ENCODE assay signal across 18 cellular contexts in the genomic region with DNA sequence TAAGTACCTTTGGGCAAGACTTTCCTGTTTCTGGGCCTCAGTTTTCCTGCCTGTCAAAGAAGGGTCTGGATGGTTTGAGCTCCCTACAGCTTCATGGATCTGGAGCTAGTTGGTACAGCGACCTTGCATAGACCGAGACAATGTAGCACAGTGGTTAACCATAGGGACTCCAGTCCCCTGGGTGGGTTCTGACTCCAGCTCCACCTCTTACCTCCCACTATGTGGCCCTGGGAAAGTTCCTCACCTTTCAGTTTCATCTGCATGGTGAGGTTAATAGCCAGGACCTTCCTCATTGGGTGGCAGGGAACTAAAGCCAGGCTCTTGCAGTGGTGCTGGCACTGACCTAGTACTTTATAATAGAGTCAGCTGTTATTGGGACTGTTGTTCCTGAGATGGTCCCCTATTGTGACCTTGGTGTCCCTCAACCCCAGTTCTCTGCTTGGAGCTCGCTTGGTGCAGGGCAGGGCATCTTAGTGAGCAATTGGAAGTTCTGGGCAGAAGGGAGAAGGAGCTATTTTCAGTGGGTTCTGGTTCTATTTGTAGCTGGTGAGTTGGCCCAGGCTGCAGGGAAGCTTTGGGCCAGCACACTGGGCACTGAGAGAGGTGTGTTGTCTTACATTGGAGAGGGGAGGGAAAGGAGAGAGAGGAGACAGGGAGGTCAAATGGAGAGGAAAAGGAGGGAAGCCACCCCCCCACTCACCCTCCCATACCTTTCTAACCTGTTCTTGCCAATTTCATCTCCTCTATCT. TPM values are rescaled to one million over a fixed set of nuclear protein-coding genes. Genes with fewer than 3 reads are reported as not detected.
DNase-seq lines count a peak whose midpoint lies in the region; ATAC-seq and TF ChIP-seq lines count a peak whose summit lies in the region.
"Had no signal": no experiment of that assay in that cellular context is flagged by ENCODE, and none has a peak within 500 bp of the region (broad histone marks: within the 10 kb centered on the region; RNA-seq: fewer than 3 reads in every experiment).

No MANE protein-coding gene starts in this region.

- H3K4me2 ChIP-seq in BLaER1 (peak overlapping the region; percentile 59), GM23248 (ENCODE audit: unreplicated experiment) (no peak overlapping the region)

- H3K9me3 ChIP-seq in BLaER1 (no peaks in the 10 kb centered on the region), HUES48 (ENCODE audit: control insufficient read depth, insufficient read depth, low read length) (no peaks in the 10 kb centered on the region), GM23248 (ENCODE audit: low read depth) (no peaks in the 10 kb centered on the region)
- H3K9me3 ChIP-seq: gastroesophageal sphincter, ovary, Peyer's patch, vagina had no signal

- no peak overlapping the region for H3K9ac ChIP-seq in BLaER1
- no peak overlapping the region for H3K9ac ChIP-seq in HUES48 (ENCODE audit: low read depth, low read length)
- no peak overlapping the region for H3K9ac ChIP-seq in GM23248

- no peaks in the 10 kb centered on the region for H3K27me3 ChIP-seq in BLaER1
- no peaks in the 10 kb centered on the region for H3K27me3 ChIP-seq in HUES48 (ENCODE audit: control insufficient read depth, insufficient read depth, low read length)
- 0 out of 2 replicates have a peak, but pooled peaks cover 8% of the 10 kb centered on the region for H3K27me3 ChIP-seq in GM23248 (replicated peaks; ENCODE audit: insufficient read depth)
- H3K27me3 ChIP-seq: ovary, Peyer's patch, vagina had no signal

- 89 to 90% methylated on average over 3 of the region's 3 CpGs for WGBS in GM23248 (ENCODE audit: low coverage in 1 of 2, low lambda C conversion rate in 2 of 2, missing lambda C conversion rate in 2 of 2), 2 experiments

- H3K36me3 Mint-ChIP-seq in dendritic cell treated with granulocyte-macrophage colony-stimulating factor and Interleukin-4, amounts not matched to agents 40 ng/mL and 50 ng/mL, for 4 days (ENCODE audit: low read depth) = no peaks in the 10 kb centered on the region
- H3K36me3 Mint-ChIP-seq in nephron (ENCODE audit: low read depth) = no peaks in the 10 kb centered on the region

- peak overlapping the region; percentile 25 for H3K27ac Mint-ChIP-seq in dendritic cell treated with granulocyte-macrophage colony-stimulating factor and Interleukin-4, amounts not matched to agents 40 ng/mL and 50 ng/mL, for 4 days
- peak overlapping the region; percentile 28 to 81 (median 70) for H3K27ac Mint-ChIP-seq in nephron
- H3K27ac Mint-ChIP-seq: stimulated activated naive CD8-positive, alpha-beta T cell treated with anti-CD3 and anti-CD28 coated beads, Interleukin-15, amount 100 ng/mL, for 72 hours had no signal

- intact Hi-C loops in dendritic cell treated with granulocyte-macrophage colony-stimulating factor and Interleukin-4, amounts not matched to agents 40 ng/mL and 50 ng/mL, for 4 days (cut with micrococcal nuclease) = no loop called here

- H3K36me3 ChIP-seq in BLaER1 (no peaks in the 10 kb centered on the region), HUES48 (ENCODE audit: control insufficient read depth, insufficient read depth, low read length) (no peaks in the 10 kb centered on the region), GM23248 (ENCODE audit: low read depth) (no peaks in the 10 kb centered on the region)
- H3K36me3 ChIP-seq: gastroesophageal sphincter, ovary, Peyer's patch, vagina had no signal

- H3K4me3 ChIP-seq in BLaER1 (no peak overlapping the region), HUES48 (ENCODE audit: low read depth, low read length) (no peak overlapping the region), GM23248 (no peak overlapping the region)
- H3K4me3 ChIP-seq: coronary artery, gastroesophageal sphincter, ovary, Peyer's patch, vagina had no signal

- no peak overlapping the region for H2AFZ ChIP-seq in GM23248

- in situ Hi-C loops in GM23248 (cut with MboI) = no loop called here

- H3K9me2 ChIP-seq in GM23248 (ENCODE audit: insufficient read depth) = no peaks in the 10 kb centered on the region

- no peaks in the 10 kb centered on the region for H3K79me2 ChIP-seq in GM23248 (ENCODE audit: insufficient read depth)

- H3K4me1 ChIP-seq in BLaER1 = peaks cover 36% of the 10 kb centered on the region
- peaks cover 16% of the 10 kb centered on the region for H3K4me1 ChIP-seq in HUES48 (ENCODE audit: control insufficient read depth, insufficient read depth, low read length)
- no peaks in the 10 kb centered on the region for H3K4me1 ChIP-seq in GM23248 (ENCODE audit: insufficient read depth)
- H3K4me1 ChIP-seq: gastroesophageal sphincter, Peyer's patch, vagina had no signal

- DNase-seq in GM20000 (ENCODE audit: low spot score) (no peak), GM23248 (no peak), NCI-H748 treated with DMSO at 0.1 percent for 48 hours (lab: John Stamatoyannopoulos, UW) (no peak)
- DNase-seq: activated CD8-positive, alpha-beta memory T cell treated with anti-CD3 and anti-CD28 coated beads for 24 hours; amniotic stem cell; NCI-H526 treated with DMSO at 0.1 percent for 48 hours; Peyer's patch; stimulated activated naive CD8-positive, alpha-beta T cell treated with anti-CD3 and anti-CD28 coated beads, Interleukin-15, amount 100 ng/mL, for 72 hours had no signal

- H3K27ac ChIP-seq in BLaER1 (peak overlapping the region; percentile 42; the same call in 1 of the 2 replicates), HUES48 (ENCODE audit: low read depth, low read length) (peak overlapping the region; percentile 25), GM23248 (no peak overlapping the region)
- H3K27ac ChIP-seq: coronary artery, epithelial cell of prostate, gastroesophageal sphincter, ovary, Peyer's patch, vagina had no signal

- ATAC-seq in GM21576 (IDR thresholded peaks at IDR 0.05; ENCODE audit: unreplicated experiment) = no peak
- ATAC-seq: gastroesophageal sphincter; stimulated activated naive CD8-positive, alpha-beta T cell treated with anti-CD3 and anti-CD28 coated beads, Interleukin-15, amount 100 ng/mL, for 72 hours had no signal

- H3K4me3 Mint-ChIP-seq in dendritic cell treated with granulocyte-macrophage colony-stimulating factor and Interleukin-4, amounts not matched to agents 40 ng/mL and 50 ng/mL, for 4 days = no peak overlapping the region
- no peak overlapping the region for H3K4me3 Mint-ChIP-seq in nephron
- H3K4me3 Mint-ChIP-seq: stimulated activated naive CD8-positive, alpha-beta T cell treated with anti-CD3 and anti-CD28 coated beads, Interleukin-15, amount 100 ng/mL, for 72 hours had no signal

- TF ChIP-seq CTCF in nephron (IDR thresholded peaks at IDR 0.05; ENCODE audit: unreplicated experiment in 3 of 3) = no peak
- no peak for TF ChIP-seq CTCF in GM20000 (IDR thresholded peaks at IDR 0.05; ENCODE audit: extremely low read depth, missing control alignments)

- H3K9me3 Mint-ChIP-seq in dendritic cell treated with granulocyte-macrophage colony-stimulating factor and Interleukin-4, amounts not matched to agents 40 ng/mL and 50 ng/mL, for 4 days = no peaks in the 10 kb centered on the region
- H3K9me3 Mint-ChIP-seq in nephron = peaks cover 2% of the 10 kb centered on the region
- H3K9me3 Mint-ChIP-seq: stimulated activated naive CD8-positive, alpha-beta T cell treated with anti-CD3 and anti-CD28 coated beads, Interleukin-15, amount 100 ng/mL, for 72 hours had no signal

- no peaks in the 10 kb centered on the region for H4K20me1 ChIP-seq in BLaER1
- no peaks in the 10 kb centered on the region for H4K20me1 ChIP-seq in GM23248 (ENCODE audit: insufficient read depth)

- H3K27me3 Mint-ChIP-seq in dendritic cell treated with granulocyte-macrophage colony-stimulating factor and Interleukin-4, amounts not matched to agents 40 ng/mL and 50 ng/mL, for 4 days = no peaks in the 10 kb centered on the region
- H3K27me3 Mint-ChIP-seq in nephron (ENCODE audit: low read depth) = peaks cover 15% of the 10 kb centered on the region

- no peaks in the 10 kb centered on the region for H3F3A ChIP-seq in GM23248 (ENCODE audit: insufficient read depth)

- peaks cover 27% of the 10 kb centered on the region for H3K4me1 Mint-ChIP-seq in dendritic cell treated with granulocyte-macrophage colony-stimulating factor and Interleukin-4, amounts not matched to agents 40 ng/mL and 50 ng/mL, for 4 days (ENCODE audit: low read depth)
- peaks cover 19% of the 10 kb centered on the region for H3K4me1 Mint-ChIP-seq in nephron

RNA-seq across cellular contexts. Expression of gene MTMR3, which starts 10.7 kb away (rescaled TPM):
- total RNA-seq in GM23248 (2014; rRNA removed; shearing (Covaris generic)) = 22.2 and 50.3 TPM in 2 replicates
- 10.4 and 12.6 TPM in 2 replicates for polyA plus RNA-seq in GM23248 (2016; fragmentation: Nextera tagmentation; extraction: Ambion mirVana)

RNA-seq across cellular contexts. Expression of gene ASCC2, which starts 34.2 kb away (rescaled TPM):
- 33.3 and 37.3 TPM in 2 replicates for total RNA-seq in GM23248 (2014; rRNA removed; shearing (Covaris generic))
- 51.4 and 55.6 TPM in 2 replicates for polyA plus RNA-seq in GM23248 (2016; fragmentation: Nextera tagmentation; extraction: Ambion mirVana)
